ENCODE assay signal across 1 cellular context in the genomic region with DNA sequence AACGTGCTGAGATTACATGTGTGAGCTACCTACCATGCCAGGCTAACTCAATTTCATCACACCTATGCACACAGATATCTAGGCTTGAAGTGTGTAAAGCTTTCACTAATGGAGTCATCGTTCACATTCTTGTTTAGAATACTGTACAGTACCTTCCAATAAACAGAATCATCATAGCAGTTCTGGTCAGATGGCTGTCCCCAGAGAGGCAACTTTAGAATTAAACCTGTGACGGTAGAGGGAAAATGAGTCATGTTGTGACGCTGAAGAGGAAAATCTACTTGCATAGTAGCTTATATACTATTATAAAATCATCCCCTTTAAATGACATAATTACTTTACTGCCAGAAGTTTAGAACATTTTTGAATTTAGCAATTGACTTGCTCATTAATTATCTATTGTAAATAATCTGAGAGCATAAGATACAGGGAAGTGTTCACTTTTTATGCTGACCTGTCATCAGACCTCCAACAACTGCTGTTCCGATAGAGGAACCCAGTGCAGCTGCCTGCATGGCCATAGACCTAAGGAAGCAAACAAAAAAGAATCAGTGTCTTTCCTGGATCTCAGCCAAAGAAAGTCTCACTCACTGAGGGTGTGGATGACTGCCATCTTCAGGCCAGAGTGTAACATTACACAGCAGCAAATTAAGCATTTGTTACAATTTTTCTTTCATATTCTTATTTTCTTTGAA.
TF ChIP-seq lines count a peak whose summit lies in the region.

No MANE protein-coding gene starts in this region.

TF ChIP-seq in HCT116, 20 proteins besides CTCF, POLR2A, EP300 and RAD21 (continued from another document):
- TF ChIP-seq, protein P1, sequence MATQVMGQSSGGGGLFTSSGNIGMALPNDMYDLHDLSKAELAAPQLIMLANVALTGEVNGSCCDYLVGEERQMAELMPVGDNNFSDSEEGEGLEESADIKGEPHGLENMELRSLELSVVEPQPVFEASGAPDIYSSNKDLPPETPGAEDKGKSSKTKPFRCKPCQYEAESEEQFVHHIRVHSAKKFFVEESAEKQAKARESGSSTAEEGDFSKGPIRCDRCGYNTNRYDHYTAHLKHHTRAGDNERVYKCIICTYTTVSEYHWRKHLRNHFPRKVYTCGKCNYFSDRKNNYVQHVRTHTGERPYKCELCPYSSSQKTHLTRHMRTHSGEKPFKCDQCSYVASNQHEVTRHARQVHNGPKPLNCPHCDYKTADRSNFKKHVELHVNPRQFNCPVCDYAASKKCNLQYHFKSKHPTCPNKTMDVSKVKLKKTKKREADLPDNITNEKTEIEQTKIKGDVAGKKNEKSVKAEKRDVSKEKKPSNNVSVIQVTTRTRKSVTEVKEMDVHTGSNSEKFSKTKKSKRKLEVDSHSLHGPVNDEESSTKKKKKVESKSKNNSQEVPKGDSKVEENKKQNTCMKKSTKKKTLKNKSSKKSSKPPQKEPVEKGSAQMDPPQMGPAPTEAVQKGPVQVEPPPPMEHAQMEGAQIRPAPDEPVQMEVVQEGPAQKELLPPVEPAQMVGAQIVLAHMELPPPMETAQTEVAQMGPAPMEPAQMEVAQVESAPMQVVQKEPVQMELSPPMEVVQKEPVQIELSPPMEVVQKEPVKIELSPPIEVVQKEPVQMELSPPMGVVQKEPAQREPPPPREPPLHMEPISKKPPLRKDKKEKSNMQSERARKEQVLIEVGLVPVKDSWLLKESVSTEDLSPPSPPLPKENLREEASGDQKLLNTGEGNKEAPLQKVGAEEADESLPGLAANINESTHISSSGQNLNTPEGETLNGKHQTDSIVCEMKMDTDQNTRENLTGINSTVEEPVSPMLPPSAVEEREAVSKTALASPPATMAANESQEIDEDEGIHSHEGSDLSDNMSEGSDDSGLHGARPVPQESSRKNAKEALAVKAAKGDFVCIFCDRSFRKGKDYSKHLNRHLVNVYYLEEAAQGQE (IDR thresholded peaks at IDR 0.05; ENCODE audit: low read depth) = no peak
- TF ChIP-seq EGR1 (IDR thresholded peaks at IDR 0.05; ENCODE audit: low read depth) (no peak), ELF1 (IDR thresholded peaks at IDR 0.05; ENCODE audit: borderline replicate concordance, low read depth) (no peak), POLR2AphosphoS5 (IDR thresholded peaks at IDR 0.05; ENCODE audit: low read depth, low read length) (peak; percentile 62), FOSL1 (IDR thresholded peaks at IDR 0.05; ENCODE audit: low read depth) (peak; percentile 17; the same call in 1 of the 2 replicates), YY1 (IDR thresholded peaks at IDR 0.05; ENCODE audit: extremely low read depth, insufficient replicate concordance, low read depth, low read length) (peak; percentile 55), TCF7L2 (IDR thresholded peaks at IDR 0.05; ENCODE audit: borderline replicate concordance, extremely low read depth, insufficient read depth, insufficient read length) (no peak)
